21 cellular contexts compared by ENCODE assay signal in genomic region chr3:123783050-123783724, GRCh38.
A peak's percentile ranks its signal among the peaks of the same experiment; 100 is the strongest.
DNase-seq lines count a peak whose midpoint lies in the region; ATAC-seq and TF ChIP-seq lines count a peak whose summit lies in the region.
"Had no signal": no experiment of that assay in that cellular context is flagged by ENCODE, and none has a peak within 500 bp of the region (broad histone marks: within the 10 kb centered on the region; RNA-seq: fewer than 3 reads in every experiment).

No MANE protein-coding gene starts in this region.

- 0 to 18% methylated on average over 1 of the region's 1 CpG for WGBS in gastroesophageal sphincter (ENCODE audit: low coverage in 1 of 2), 2 donors
- WGBS in sigmoid colon, 2 donors: 12 to 52% methylated on average over 1 of the region's 1 CpG
- 3% methylated on average over 1 of the region's 1 CpG for WGBS in prostate gland

- no peak for TF ChIP-seq CTCF in gastroesophageal sphincter (IDR thresholded peaks at IDR 0.05)
- no peak for TF ChIP-seq CTCF in sigmoid colon (IDR thresholded peaks at IDR 0.05)
- no peak for TF ChIP-seq CTCF in prostate gland (IDR thresholded peaks at IDR 0.05)

- H3K4me3 ChIP-seq in gastroesophageal sphincter (no peak overlapping the region), sigmoid colon (no peak overlapping the region), prostate gland (no peak overlapping the region)
- H3K4me3 ChIP-seq: K562, suprapubic skin had no signal

- peak overlapping the region; percentile 26 to 84 (median 74) for H3K27ac ChIP-seq in gastroesophageal sphincter
- peak overlapping the region; percentile 57 to 76 (median 74) for H3K27ac ChIP-seq in sigmoid colon
- H3K27ac ChIP-seq in prostate gland: no peak overlapping the region
- H3K27ac ChIP-seq: C4-2B, RWPE1, suprapubic skin had no signal

- H3K9me3 ChIP-seq in gastroesophageal sphincter (no peaks in the 10 kb centered on the region), sigmoid colon (no peaks in the 10 kb centered on the region), prostate gland (no peaks in the 10 kb centered on the region)
- H3K9me3 ChIP-seq: suprapubic skin had no signal

- H3K36me3 ChIP-seq in gastroesophageal sphincter (no peaks in the 10 kb centered on the region), sigmoid colon (no peaks in the 10 kb centered on the region), prostate gland (no peaks in the 10 kb centered on the region)
- H3K36me3 ChIP-seq: suprapubic skin had no signal

- no peaks in the 10 kb centered on the region for H3K27me3 ChIP-seq in gastroesophageal sphincter
- H3K27me3 ChIP-seq in sigmoid colon: no peaks in the 10 kb centered on the region
- no peaks in the 10 kb centered on the region for H3K27me3 ChIP-seq in prostate gland (replicated peaks; ENCODE audit: insufficient read depth)
- H3K27me3 ChIP-seq: suprapubic skin had no signal

- TF ChIP-seq POLR2A in gastroesophageal sphincter (IDR thresholded peaks at IDR 0.05): no peak
- no peak for TF ChIP-seq POLR2A in sigmoid colon (IDR thresholded peaks at IDR 0.05)
- TF ChIP-seq POLR2A in prostate gland (IDR thresholded peaks at IDR 0.05): no peak

- ATAC-seq in gastroesophageal sphincter: no peak
- ATAC-seq: activated naive CD4-positive, alpha-beta T cell treated with anti-CD3 and anti-CD28 coated beads, Interleukin-2, amount 50 U/mL, for 72 hours; K562 had no signal

- DNase-seq in EH (ENCODE audit: low read depth) (peak; percentile 51), NCI-H446 treated with DMSO at 0.1 percent for 48 hours (lab: John Stamatoyannopoulos, UW) (peak; percentile 50), sigmoid colon (no peak), prostate gland (ENCODE audit: low spot score) (no peak), NCI-H69 (lab: John Stamatoyannopoulos, UW) (no peak), NCI-H510A (lab: John Stamatoyannopoulos, UW) (no peak), iPS-NIHi7 (ENCODE audit: extremely low spot score) (no peak)
- DNase-seq: cerebellar nuclear complex; effector CD4-positive, alpha-beta T cell; NCI-H1048; NCI-H2029; NCI-H226; NK-92 treated with Interleukin-12 subunit alpha and Interleukin-12 subunit beta, amount 100 ng/mL, for 24 hours; stimulated activated CD4-positive, alpha-beta T cell treated with anti-CD3 and anti-CD28 coated beads, Interleukin-15, amount 100 ng/mL, for 24 hours; SW 1271 had no signal

- intact Hi-C loops in sigmoid colon (cut with DNase I): no loop called here
- intact Hi-C loops in prostate gland (cut with DNase I): no loop called here

- H3K4me1 ChIP-seq in gastroesophageal sphincter (peaks cover 9 to 60% (median 25%) of the 10 kb centered on the region in 3 donors), sigmoid colon (peaks cover 0 to 69% (median 55%) of the 10 kb centered on the region in 4 donors), prostate gland (replicated peaks) (no peaks in the 10 kb centered on the region)

- TF ChIP-seq EP300 in gastroesophageal sphincter (IDR thresholded peaks at IDR 0.05): no peak
- no peak for TF ChIP-seq EP300 in sigmoid colon (IDR thresholded peaks at IDR 0.05)

Comparison
In these comparisons a context has a peak if more than half of its experiments do, and no peak if none do; other contexts are left out.
1. DNase-seq: peak in EH (single experiment) and NCI-H446 treated with DMSO at 0.1 percent for 48 hours (single experiment); none in sigmoid colon (single experiment), prostate gland (single experiment), NCI-H69 (single experiment), NCI-H510A (single experiment) and iPS-NIHi7 (single experiment).
2. H3K27ac ChIP-seq: peak in gastroesophageal sphincter (4 of 4) and sigmoid colon (4 of 4); none in prostate gland (0 of 2).